8 cellular contexts compared by ENCODE assay signal in genomic region chr16:77660311-77660710, GRCh38.
A peak's percentile ranks its signal among the peaks of the same experiment; 100 is the strongest.
DNase-seq lines count a peak whose midpoint lies in the region; ATAC-seq and TF ChIP-seq lines count a peak whose summit lies in the region.

No MANE protein-coding gene starts in this region.

- peak in 2 of 4 donors; percentile 33 for ATAC-seq in right lobe of liver
- ATAC-seq in HG03521 (IDR thresholded peaks at IDR 0.05; ENCODE audit: unreplicated experiment): no peak

- H3K9me3 ChIP-seq in ascending aorta (peaks cover 0 to 9% of the 10 kb centered on the region in 2 donors), right lobe of liver (no peaks in the 10 kb centered on the region)

- TF ChIP-seq POLR2A in right lobe of liver (IDR thresholded peaks at IDR 0.05): no peak

- 23% methylated on average over 12 of the region's 12 CpGs for WGBS in right lobe of liver (ENCODE audit: insufficient coverage, low coverage, low lambda C conversion rate, missing lambda C conversion rate)

- intact Hi-C loops in ascending aorta (cut with DNase I): loop anchor here (1.0 to 2.0 kb wide), 2 partner anchors 62 to 424 kb away; no protein-coding TSS in a partner anchor
- intact Hi-C loops in right lobe of liver (cut with DNase I): no loop called here

- H3K36me3 ChIP-seq in ascending aorta: no peaks in the 10 kb centered on the region
- H3K36me3 ChIP-seq in right lobe of liver: no peaks in the 10 kb centered on the region

- peak; percentile 31 to 78 (median 49) for TF ChIP-seq CTCF in ascending aorta (IDR thresholded peaks at IDR 0.05)
- TF ChIP-seq CTCF in right lobe of liver (IDR thresholded peaks at IDR 0.05): peak; percentile 22 to 48 (median 40)

- no peak overlapping the region for H3K27ac ChIP-seq in ascending aorta
- no peak overlapping the region for H3K27ac ChIP-seq in right lobe of liver

- H3K4me3 ChIP-seq in ascending aorta (peak overlapping the region in 1 of 2 donors; percentile 40), right lobe of liver (no peak overlapping the region)

- DNase-seq in DMS153 treated with DMSO at 0.1 percent for 48 hours (lab: John Stamatoyannopoulos, UW; ENCODE audit: unreplicated experiment): peak; percentile 31
- peak; percentile 48 for DNase-seq in NCI-H1105 treated with DMSO at 0.1 percent for 48 hours (lab: John Stamatoyannopoulos, UW)
- no peak for DNase-seq in ascending aorta (ENCODE audit: low spot score in 2 of 2)
- no peak for DNase-seq in right lobe of liver
- DNase-seq in stimulated activated CD4-positive, alpha-beta T cell treated with anti-CD3 and anti-CD28 coated beads, Interleukin-2, amount 100 ng/mL, for 48 hours: no peak
- DNase-seq in stimulated activated naive CD4-positive, alpha-beta T cell treated with Interleukin-2 at 50 U/mL for 16 hours (lab: John Stamatoyannopoulos, UW): no peak
- no peak for DNase-seq in stimulated activated CD8-positive, alpha-beta memory T cell treated with anti-CD3 and anti-CD28 coated beads, Interleukin-4, amount 100 ng/mL, for 48 hours

- H3K27me3 ChIP-seq in ascending aorta (no peaks in the 10 kb centered on the region), right lobe of liver (no peaks in the 10 kb centered on the region)

- H3K4me1 ChIP-seq in ascending aorta (no peaks in the 10 kb centered on the region), right lobe of liver (no peaks in the 10 kb centered on the region)

Comparison
In these comparisons a context has a peak if more than half of its experiments do, and no peak if none do; other contexts are left out.
1. DNase-seq: peak in DMS153 treated with DMSO at 0.1 percent for 48 hours (single experiment) and NCI-H1105 treated with DMSO at 0.1 percent for 48 hours (single experiment); none in ascending aorta (0 of 2), right lobe of liver (0 of 3), stimulated activated CD4-positive, alpha-beta T cell treated with anti-CD3 and anti-CD28 coated beads, Interleukin-2, amount 100 ng/mL, for 48 hours (0 of 2), stimulated activated naive CD4-positive, alpha-beta T cell treated with Interleukin-2 at 50 U/mL for 16 hours (single experiment) and stimulated activated CD8-positive, alpha-beta memory T cell treated with anti-CD3 and anti-CD28 coated beads, Interleukin-4, amount 100 ng/mL, for 48 hours (single experiment).